Comparison of ENCODE assay signal across 11 cellular contexts in genomic region chr19:29596885-29597525, GRCh38. TPM values are rescaled to one million over a fixed set of nuclear protein-coding genes. Genes with fewer than 3 reads are reported as not detected.
DNase-seq lines count a peak whose midpoint lies in the region; ATAC-seq, FAIRE-seq and TF ChIP-seq lines count a peak whose summit lies in the region.
"Had no signal": no experiment of that assay in that cellular context is flagged by ENCODE, and none has a peak within 500 bp of the region (broad histone marks: within the 10 kb centered on the region; RNA-seq: fewer than 3 reads in every experiment).

No MANE protein-coding gene starts in this region.

- CTCF ChIA-PET in A549 (lab: Yijun Ruan, JAX): interaction anchor here (0.6 to 12.4 kb wide), 23 partner anchors 10 to 1630 kb away, joined by 3 to 141 read pairs (median 5); partner anchors contain the start of gene POP4

- TF ChIP-seq POLR2A in A549 (IDR thresholded peaks at IDR 0.05; ENCODE audit: low read length): no peak

- H3K4me1 ChIP-seq in A549: no peaks in the 10 kb centered on the region

- peak; percentile 81 to 83 for TF ChIP-seq RAD21 in A549 (conservative IDR thresholded peaks at IDR 0.05 in 1 of 2, IDR thresholded peaks at IDR 0.05 in 1 of 2)

- TF ChIP-seq CTCF in A549 (IDR thresholded peaks at IDR 0.05) (peak; percentile 76), GM12872 (IDR thresholded peaks at IDR 0.05; ENCODE audit: insufficient read depth, low read depth, low read length) (peak; percentile 27; the same call in 1 of the 3 replicates), epithelial cell of proximal tubule (conservative IDR thresholded peaks at IDR 0.05; ENCODE audit: low read depth, low read length) (peak; percentile 64)

- peak; percentile 69 to 70; a peak in 5 of 6 replicates for ATAC-seq in A549
- ATAC-seq in HG02973 (IDR thresholded peaks at IDR 0.05; ENCODE audit: unreplicated experiment): no peak
- ATAC-seq in GM21737 (IDR thresholded peaks at IDR 0.05; ENCODE audit: unreplicated experiment): no peak
- ATAC-seq: stimulated activated naive CD8-positive, alpha-beta T cell treated with anti-CD3 and anti-CD28 coated beads, Interleukin-15, Interleukin-2, amounts not matched to agents 100 U/mL and 50 U/mL, for 24 hours had no signal

- no peak overlapping the region for H3K4me3 ChIP-seq in A549
- H3K4me3 ChIP-seq in epithelial cell of proximal tubule (ENCODE audit: low read depth, low read length): no peak overlapping the region

- 19% methylated on average over 9 of the region's 9 CpGs for WGBS in A549 (ENCODE audit: missing lambda C conversion rate)

- H3K9me3 ChIP-seq in A549: no peaks in the 10 kb centered on the region

- POLR2A ChIA-PET in A549 (lab: Yijun Ruan, JAX): interaction anchor here (3.5 kb wide), 1 partner anchor 9 kb away, joined by 33 read pairs; the partner anchor contains the start of gene POP4

- DNase-seq in A549 (ENCODE audit: low read depth in 1 of 2, low spot score in 1 of 2): peak in 1 of 2 experiments; percentile 64
- peak; percentile 26 for DNase-seq in NCI-H748 (lab: John Stamatoyannopoulos, UW; ENCODE audit: unreplicated experiment)
- DNase-seq in epithelial cell of proximal tubule (ENCODE audit: low read depth): no peak
- DNase-seq in KG1 (lab: John Stamatoyannopoulos, UW): no peak
- no peak for DNase-seq in NAMALWA (ENCODE audit: low spot score)
- DNase-seq: stimulated activated naive CD8-positive, alpha-beta T cell treated with anti-CD3 and anti-CD28 coated beads, Interleukin-15, Interleukin-2, amounts not matched to agents 100 U/mL and 50 U/mL, for 24 hours; T1000 had no signal

- FAIRE-seq in A549 (lab: Jason Lieb, UNC): peak; percentile 98
- FAIRE-seq: G401.6 had no signal

- TF ChIP-seq EP300 in A549 (IDR thresholded peaks at IDR 0.05): no peak

- no peak overlapping the region for H3K27ac ChIP-seq in A549

- no peak overlapping the region for H3K4me2 ChIP-seq in A549

TF ChIP-seq in A549, 52 proteins besides CTCF, POLR2A, EP300 and RAD21:
- no peak for TF ChIP-seq HMGXB4 (CRISPR knock-in tag; IDR thresholded peaks at IDR 0.05; ENCODE audit: borderline replicate concordance)
- peak; percentile 53 for TF ChIP-seq SMC3 (IDR thresholded peaks at IDR 0.05)
TF ChIP-seq in A549: peak in this region for 1.

RNA-seq across cellular contexts. Expression of gene POP4, which starts 9.1 kb away (rescaled TPM):
- polyA plus RNA-seq in A549 (2011; rRNA removed) (194 and 208 TPM in 2 replicates), A549 (2017; fragmentation: RNase III; extraction: RNeasy Plus Mini Kit Qiagen cat#74134 plus additional on column Dnase treatment) (202 to 226 TPM (median 206 TPM) in 3 replicates)
- polyA plus RNA-seq in A549 (2012; cell fraction: cytosol; rRNA removed): 137 and 159 TPM in 2 replicates
- polyA plus RNA-seq in A549 (2012; cell fraction: nucleus; rRNA removed): 90.9 and 93.5 TPM in 2 replicates
- polyA minus RNA-seq in A549 (2011; rRNA and poly(A)+ RNA removed): 114 and 131 TPM in 2 replicates
- total RNA-seq in epithelial cell of proximal tubule: 53.5 and 76.3 TPM in 2 replicates

Comparison
In these comparisons a context has a peak if more than half of its experiments do, and no peak if none do; other contexts are left out.
1. ATAC-seq: peak in A549 (2 of 2); none in HG02973 (single experiment) and GM21737 (single experiment).
2. Peak in every context shown above with its lines, with median percentiles within 50 percentile points of each other: CTCF ChIP-seq.